16 cellular contexts compared by ENCODE assay signal in the genomic region with DNA sequence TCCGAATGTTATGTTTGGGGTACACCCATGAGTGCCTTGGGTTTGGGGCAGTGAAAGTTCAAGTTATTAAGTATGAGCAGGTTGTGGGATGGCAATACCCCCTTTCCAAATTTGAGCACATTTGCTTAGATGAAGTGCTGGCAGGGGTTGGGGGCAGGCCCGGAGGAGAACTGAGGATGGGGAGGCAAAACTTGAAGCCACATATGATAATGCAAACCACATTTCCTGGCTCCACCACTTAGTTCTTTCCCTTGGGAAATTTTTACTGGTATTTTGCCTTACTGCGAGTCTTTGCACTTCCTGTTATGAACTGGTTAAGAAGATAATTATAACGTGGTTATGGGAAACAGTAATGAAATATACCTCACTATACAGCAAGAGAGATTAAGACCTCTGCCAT.
DNase-seq lines count a peak whose midpoint lies in the region; ATAC-seq and TF ChIP-seq lines count a peak whose summit lies in the region.
"Had no signal": no experiment of that assay in that cellular context is flagged by ENCODE, and none has a peak within 500 bp of the region (broad histone marks: within the 10 kb centered on the region; RNA-seq: fewer than 3 reads in every experiment).

No MANE protein-coding gene starts in this region.

- H3K36me3 ChIP-seq in A673 (ENCODE audit: insufficient read depth, low read length, poor library complexity, severe bottlenecking) (no peaks in the 10 kb centered on the region), esophagus muscularis mucosa (no peaks in the 10 kb centered on the region)
- no peaks in the 10 kb centered on the region for H3K36me3 ChIP-seq in BLaER1 treated with 17β-estradiol and CSF1 and Interleukin-3, amounts not matched to agents 10 nM and 100 nM

- no peak overlapping the region for H3K4me3 Mint-ChIP-seq in activated CD8-positive, alpha-beta T cell treated with anti-CD3 and anti-CD28 coated beads, Interleukin-2, amount 10 ng/mL, durations not matched to agents 7 days and 5 days
- H3K4me3 Mint-ChIP-seq: CD4-positive, CD25-positive, alpha-beta regulatory T cell; CD8-positive, alpha-beta memory T cell; GM23338 had no signal

- no peaks in the 10 kb centered on the region for H3K4me1 Mint-ChIP-seq in activated CD8-positive, alpha-beta T cell treated with anti-CD3 and anti-CD28 coated beads, Interleukin-2, amount 10 ng/mL, durations not matched to agents 7 days and 5 days (ENCODE audit: low read depth)
- H3K4me1 Mint-ChIP-seq: CD4-positive, CD25-positive, alpha-beta regulatory T cell; CD8-positive, alpha-beta memory T cell had no signal

- no TSS peak for BruUV-seq in A673 (replicated peaks; lab: Mats Ljungman, UMichigan)

- H3K9me3 ChIP-seq in A673 (ENCODE audit: low read depth, low read length, poor library complexity, severe bottlenecking) (no peaks in the 10 kb centered on the region), esophagus muscularis mucosa (no peaks in the 10 kb centered on the region)
- peaks cover 0 to 15% (median 4%) of the 10 kb centered on the region in 11 experiments; a peak in 8 of 22 replicates for H3K9me3 ChIP-seq in BLaER1 treated with 17β-estradiol and CSF1 and Interleukin-3, amounts not matched to agents 10 nM and 100 nM (replicated peaks in 1 of 11)

- CTCF ChIA-PET in A673 (lab: Charles Lee), result no interaction called here
- CTCF ChIA-PET in activated CD8-positive, alpha-beta T cell treated with anti-CD3 and anti-CD28 coated beads, Interleukin-2, amount 10 ng/mL, durations not matched to agents 7 days and 5 days (lab: Charles Lee), result no interaction called here

- WGBS in esophagus muscularis mucosa, result 56% methylated on average over 4 of the region's 4 CpGs

- ATAC-seq in activated CD8-positive, alpha-beta T cell treated with anti-CD3 and anti-CD28 coated beads, Interleukin-2, amount 10 ng/mL, durations not matched to agents 7 days and 5 days, result no peak
- ATAC-seq: GM23338 had no signal

- H3K27ac ChIP-seq in A673 (ENCODE audit: low read depth, low read length, poor library complexity, severe bottlenecking), result no peak overlapping the region
- no peak overlapping the region for H3K27ac ChIP-seq in BLaER1 treated with 17β-estradiol and CSF1 and Interleukin-3, amounts not matched to agents 10 nM and 100 nM
- H3K27ac ChIP-seq in esophagus muscularis mucosa (replicated peaks in 1 of 4), result no peak overlapping the region

- H3K36me3 Mint-ChIP-seq in activated CD8-positive, alpha-beta T cell treated with anti-CD3 and anti-CD28 coated beads, Interleukin-2, amount 10 ng/mL, durations not matched to agents 7 days and 5 days (ENCODE audit: low read depth), result no peaks in the 10 kb centered on the region
- H3K36me3 Mint-ChIP-seq: CD4-positive, CD25-positive, alpha-beta regulatory T cell; CD8-positive, alpha-beta memory T cell had no signal

- H3K27ac Mint-ChIP-seq in activated CD8-positive, alpha-beta T cell treated with anti-CD3 and anti-CD28 coated beads, Interleukin-2, amount 10 ng/mL, durations not matched to agents 7 days and 5 days, result no peak overlapping the region
- H3K27ac Mint-ChIP-seq: CD4-positive, CD25-positive, alpha-beta regulatory T cell; CD8-positive, alpha-beta memory T cell; GM23338 had no signal

- H3K27me3 ChIP-seq in A673 (replicated peaks; ENCODE audit: insufficient read depth, low read depth, low read length, poor library complexity), result no peaks in the 10 kb centered on the region
- no peaks in the 10 kb centered on the region for H3K27me3 ChIP-seq in BLaER1 treated with 17β-estradiol and CSF1 and Interleukin-3, amounts not matched to agents 10 nM and 100 nM
- no peaks in the 10 kb centered on the region for H3K27me3 ChIP-seq in esophagus muscularis mucosa

- H3K9ac ChIP-seq in BLaER1 treated with 17β-estradiol and CSF1 and Interleukin-3, amounts not matched to agents 10 nM and 100 nM, result no peak overlapping the region

- no peak overlapping the region for H3K4me3 ChIP-seq in A673 (ENCODE audit: low read depth, low read length, poor library complexity, severe bottlenecking)
- H3K4me3 ChIP-seq in BLaER1 treated with 17β-estradiol and CSF1 and Interleukin-3, amounts not matched to agents 10 nM and 100 nM, result no peak overlapping the region
- no peak overlapping the region for H3K4me3 ChIP-seq in esophagus muscularis mucosa
- H3K4me3 ChIP-seq: GM23338 had no signal

- POLR2A ChIA-PET in A673 (lab: Charles Lee; ENCODE audit: low non-redundant PET), result no interaction called here
- POLR2A ChIA-PET in activated CD8-positive, alpha-beta T cell treated with anti-CD3 and anti-CD28 coated beads, Interleukin-2, amount 10 ng/mL, durations not matched to agents 7 days and 5 days (lab: Charles Lee), result no interaction called here

- TF ChIP-seq EP300 in esophagus muscularis mucosa (IDR thresholded peaks at IDR 0.05), result no peak

- intact Hi-C loops in A673 (cut with micrococcal nuclease; ENCODE audit: unreplicated experiment) (no loop called here), esophagus muscularis mucosa (cut with DNase I) (no loop called here)

- H3K4me2 ChIP-seq in BLaER1 treated with 17β-estradiol and CSF1 and Interleukin-3, amounts not matched to agents 10 nM and 100 nM, result peak overlapping the region; percentile 41 to 79 (median 60)
- H3K4me2 ChIP-seq: GM23338 had no signal

- TF ChIP-seq CTCF in A673 (conservative IDR thresholded peaks at IDR 0.05; ENCODE audit: low read depth, low read length), result no peak
- TF ChIP-seq CTCF in esophagus muscularis mucosa (IDR thresholded peaks at IDR 0.05), result no peak

- H3K4me1 ChIP-seq in A673 (ENCODE audit: insufficient read depth, low read length, poor library complexity, severe bottlenecking) (no peaks in the 10 kb centered on the region), esophagus muscularis mucosa (no peaks in the 10 kb centered on the region)
- peaks cover 17 to 52% (median 40%) of the 10 kb centered on the region in 10 experiments for H3K4me1 ChIP-seq in BLaER1 treated with 17β-estradiol and CSF1 and Interleukin-3, amounts not matched to agents 10 nM and 100 nM

- H3K27me3 Mint-ChIP-seq in activated CD8-positive, alpha-beta T cell treated with anti-CD3 and anti-CD28 coated beads, Interleukin-2, amount 10 ng/mL, durations not matched to agents 7 days and 5 days (ENCODE audit: low read depth), result no peaks in the 10 kb centered on the region

- no peaks in the 10 kb centered on the region for H3K9me3 Mint-ChIP-seq in activated CD8-positive, alpha-beta T cell treated with anti-CD3 and anti-CD28 coated beads, Interleukin-2, amount 10 ng/mL, durations not matched to agents 7 days and 5 days (ENCODE audit: insufficient read depth)
- H3K9me3 Mint-ChIP-seq: GM23338 had no signal

- no peak for TF ChIP-seq POLR2A in esophagus muscularis mucosa (IDR thresholded peaks at IDR 0.05; ENCODE audit: low read depth)

- peak; percentile 3 for DNase-seq in A673 (ENCODE audit: low spot score)
- peak; percentile 13 for DNase-seq in NCI-H69 (lab: John Stamatoyannopoulos, UW)
- DNase-seq in esophagus muscularis mucosa (ENCODE audit: extremely low spot score), result peak; percentile 17
- DNase-seq in NCI-H146 (lab: John Stamatoyannopoulos, UW), result no peak
- DNase-seq in RKO (ENCODE audit: low spot score), result no peak
- DNase-seq in NCI-H1105 treated with DMSO at 0.1 percent for 48 hours (lab: John Stamatoyannopoulos, UW), result no peak
- DNase-seq in activated CD8-positive, alpha-beta T cell treated with anti-CD3 and anti-CD28 coated beads, Interleukin-2, amount 10 ng/mL, durations not matched to agents 7 days and 5 days, result no peak
- DNase-seq: C1 segment of cervical spinal cord; CD4-positive, CD25-positive, alpha-beta regulatory T cell; CD8-positive, alpha-beta memory T cell; COR-L47; DMS 273 treated with DMSO at 0.1 percent for 48 hours; DMS53; HCEC 1CT had no signal

- no peaks in the 10 kb centered on the region for H4K20me1 ChIP-seq in BLaER1 treated with 17β-estradiol and CSF1 and Interleukin-3, amounts not matched to agents 10 nM and 100 nM

Comparison
In these comparisons a context has a peak if more than half of its experiments do, and no peak if none do; other contexts are left out.
1. DNase-seq: peak in A673 (single experiment), NCI-H69 (single experiment) and esophagus muscularis mucosa (single experiment); none in NCI-H146 (single experiment), RKO (single experiment), NCI-H1105 treated with DMSO at 0.1 percent for 48 hours (single experiment) and activated CD8-positive, alpha-beta T cell treated with anti-CD3 and anti-CD28 coated beads, Interleukin-2, amount 10 ng/mL, durations not matched to agents 7 days and 5 days (single experiment).